15 cellular contexts compared by ENCODE assay signal in genomic region chr12:114411081-114411836, GRCh38. TPM values are rescaled to one million over a fixed set of nuclear protein-coding genes. Genes with fewer than 3 reads are reported as not detected.
"Had no signal": no experiment of that assay in that cellular context is flagged by ENCODE, and none has a peak within 500 bp of the region (broad histone marks: within the 10 kb centered on the region; RNA-seq: fewer than 3 reads in every experiment).

No MANE protein-coding gene starts in this region.

- H3K9me3 ChIP-seq: pancreas, tibial artery had no signal

- ATAC-seq: esophagus mucosa, pancreas had no signal

- H3K27ac ChIP-seq: pancreas, tibial artery had no signal

- DNase-seq: activated CD4-positive, alpha-beta T cell treated with anti-CD3 and anti-CD28 coated beads, Interleukin-2, amount 50 U/mL, for 1 hour; activated CD4-positive, CD25-positive, alpha-beta regulatory T cell; activated naive CD4-positive, alpha-beta T cell treated with anti-CD3 and anti-CD28 coated beads, Interleukin-2, amount 50 U/mL, for 16 hours; activated T-cell treated with anti-CD3 and anti-CD28 coated beads, Interleukin-2, amount 50 U/mL, for 1 hour; cerebellar nuclear complex; dermis blood vessel endothelial cell; hippocampal formation; kidney glomerular epithelial cell; naive B cell; pancreas; stimulated activated CD4-positive, alpha-beta T cell treated with anti-CD3 and anti-CD28 coated beads, Interleukin-4, amount 100 ng/mL, for 4 hours; tibial artery had no signal

- H3K4me1 ChIP-seq: pancreas had no signal

- H3K4me3 ChIP-seq: pancreas, skin epidermis, tibial artery had no signal

- H3K36me3 ChIP-seq: pancreas, tibial artery had no signal

RNA-seq across cellular contexts. Expression of gene TBX5, which starts 5.3 kb away (rescaled TPM):
- total RNA-seq: dermis blood vessel endothelial cell, pancreas, renal cortical epithelial cell had no signal
